Comparison of ENCODE assay signal across 11 cellular contexts in the genomic region with DNA sequence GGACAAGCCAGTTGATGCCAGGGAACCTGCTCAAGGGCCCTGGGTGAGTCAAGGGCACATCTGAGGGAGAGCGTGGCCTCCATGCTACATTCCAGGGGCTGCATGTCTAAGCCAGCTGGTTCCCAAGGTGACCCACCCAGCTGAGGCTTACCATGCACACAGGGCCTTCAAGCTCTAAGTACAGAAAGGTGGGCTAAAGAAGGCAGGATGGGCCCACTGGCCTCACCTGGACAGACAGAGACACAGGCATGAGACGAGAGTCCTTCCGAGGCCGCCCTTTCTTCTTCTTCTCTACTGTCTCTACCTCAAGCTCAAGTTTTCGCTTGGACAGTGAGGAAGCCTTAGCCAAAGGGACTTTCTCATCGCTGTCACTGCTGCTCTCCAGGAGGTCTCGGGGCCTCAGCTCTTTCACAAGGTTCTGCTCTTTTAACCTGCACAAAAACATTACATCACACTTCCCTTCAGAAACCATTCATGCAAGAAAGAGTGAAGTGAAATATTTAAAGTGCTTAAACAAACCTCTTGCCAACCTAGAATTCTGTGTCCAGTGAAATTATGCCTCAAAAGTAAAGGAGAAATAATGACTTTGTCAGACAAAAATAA.
A peak's percentile ranks its signal among the peaks of the same experiment; 100 is the strongest.
DNase-seq lines count a peak whose midpoint lies in the region; ATAC-seq, FAIRE-seq and TF ChIP-seq lines count a peak whose summit lies in the region.
"Had no signal": no experiment of that assay in that cellular context is flagged by ENCODE, and none has a peak within 500 bp of the region (broad histone marks: within the 10 kb centered on the region; RNA-seq: fewer than 3 reads in every experiment).

No MANE protein-coding gene starts in this region.

- H3K9ac ChIP-seq in K562 (ENCODE audit: insufficient read depth in 1 of 2, low read depth in 2 of 2, low read length in 2 of 2): peak overlapping the region in 1 of 2 experiments; percentile 21; a peak in 2 of 4 replicates

- H2AFZ ChIP-seq in K562 (ENCODE audit: low read depth, low read length): no peak overlapping the region

- intact Hi-C loops in K562 (cut with micrococcal nuclease): no loop called here
- intact Hi-C loops in body of pancreas (cut with DNase I): no loop called here
- intact Hi-C loops in left colon (cut with DNase I, micrococcal nuclease): no loop called here

- H3K79me2 ChIP-seq in K562 (ENCODE audit: control insufficient read depth, insufficient read depth, low read length): no peaks in the 10 kb centered on the region

- WGBS in K562 (ENCODE audit: insufficient coverage, low coverage, missing lambda C conversion rate): 90% methylated on average over 7 of the region's 7 CpGs
- WGBS in body of pancreas, 2 donors: 92 to 97% methylated on average over 7 of the region's 7 CpGs

- H3K9me1 ChIP-seq in K562 (ENCODE audit: control insufficient read depth, insufficient read depth, low read length): peaks cover 3% of the 10 kb centered on the region

- in situ Hi-C loops in Caki2 (cut with HindIII; ENCODE audit: low pct_unique_long_range_greater_than_20kb, low sequenced_read_pairs): no loop called here
- in situ Hi-C loops in K562 (cut with MboI): no loop called here

- no peak for TF ChIP-seq EP300 in K562 (IDR thresholded peaks at IDR 0.05; ENCODE audit: low read length)

- BruUV-seq in K562 (replicated peaks; lab: Mats Ljungman, UMichigan): no TSS peak

- H3K27me3 ChIP-seq in K562 (ENCODE audit: control insufficient read depth in 2 of 2, insufficient read depth in 2 of 2, low read length in 2 of 2) (no peaks in the 10 kb centered on the region), body of pancreas (no peaks in the 10 kb centered on the region)
- H3K27me3 ChIP-seq: stomach had no signal

- no peak overlapping the region for H3K4me2 ChIP-seq in K562 (ENCODE audit: insufficient read depth, low read length)

- TF ChIP-seq RAD21 in K562 (CRISPR knock-in tag; conservative IDR thresholded peaks at IDR 0.05 in 1 of 2, IDR thresholded peaks at IDR 0.05 in 1 of 2): no peak

- H3K27ac ChIP-seq in K562 (ENCODE audit: extremely low read depth, low read depth, low read length) (no peak overlapping the region), body of pancreas (no peak overlapping the region)
- H3K27ac ChIP-seq: stomach had no signal

- POLR2A ChIA-PET in K562 (lab: Yijun Ruan, JAX): interaction anchor here (0.7 to 1.9 kb wide), 6 partner anchors 13 to 267 kb away, joined by 3 to 8 read pairs (median 3); partner anchors contain the start of gene CDC45

- H3K4me3 ChIP-seq in K562: no peak overlapping the region
- no peak overlapping the region for H3K4me3 ChIP-seq in body of pancreas
- H3K4me3 ChIP-seq: stomach had no signal

- TF ChIP-seq POLR2A in K562 (conservative IDR thresholded peaks at IDR 0.05): no peak
- no peak for TF ChIP-seq POLR2A in body of pancreas (IDR thresholded peaks at IDR 0.05)

- H3K4me1 ChIP-seq in K562 (replicated peaks in 1 of 2; ENCODE audit: control insufficient read depth in 2 of 2, insufficient read depth in 2 of 2, low read length in 2 of 2) (no peaks in the 10 kb centered on the region), body of pancreas (no peaks in the 10 kb centered on the region)

- 0 out of 2 replicates have a peak, but pooled peaks cover 14% of the 10 kb centered on the region for H4K20me1 ChIP-seq in K562 (replicated peaks; ENCODE audit: control insufficient read depth, insufficient read depth, low read length)

- ATAC-seq in GM19455 (IDR thresholded peaks at IDR 0.05; ENCODE audit: unreplicated experiment) (peak; percentile 77), HG03196 (IDR thresholded peaks at IDR 0.05; ENCODE audit: unreplicated experiment) (peak; percentile 76), K562 (no peak), body of pancreas (no peak), left colon (no peak)

- H3K9me3 ChIP-seq in K562 (replicated peaks; ENCODE audit: control insufficient read depth, insufficient read depth, low read depth, low read length): no peaks in the 10 kb centered on the region
- H3K9me3 ChIP-seq in body of pancreas: no peaks in the 10 kb centered on the region
- H3K9me3 ChIP-seq: stomach had no signal

- no peak for FAIRE-seq in K562 (lab: Jason Lieb, UNC)

- CTCF ChIA-PET in K562 (lab: Yijun Ruan, JAX; ENCODE audit: low intra/inter-chr PET ratio): no interaction called here

- DNase-seq in Caki2 (ENCODE audit: low read depth) (peak; percentile 78), K562 (ENCODE audit: extremely low read depth in 1 of 4, low spot score in 3 of 4) (no peak), body of pancreas (no peak), left colon (no peak), NCI-H1417 (lab: John Stamatoyannopoulos, UW) (no peak), epidermal melanocyte (ENCODE audit: insufficient read length, low spot score) (no peak)
- DNase-seq: HFFc6, SHP77 treated with DMSO at 0.1 percent for 48 hours, stomach had no signal

- H3K36me3 ChIP-seq in K562 (ENCODE audit: control insufficient read depth, insufficient read depth, low read length) (peaks cover 95% of the 10 kb centered on the region), body of pancreas (replicated peaks in 1 of 2; ENCODE audit: insufficient read depth in 1 of 2, low read depth in 2 of 2) (peaks cover 4 to 21% of the 10 kb centered on the region in 2 donors)

- TF ChIP-seq CTCF in K562 (IDR thresholded peaks at IDR 0.05 in 2 of 3, conservative IDR thresholded peaks at IDR 0.05 in 1 of 3; ENCODE audit: insufficient read depth in 2 of 3, low read depth in 1 of 3, low read length in 3 of 3) (no peak), body of pancreas (IDR thresholded peaks at IDR 0.05) (no peak)

TF ChIP-seq in K562, 482 proteins besides CTCF, POLR2A, EP300 and RAD21 (continues in another document):
- TF ChIP-seq, protein P1, sequence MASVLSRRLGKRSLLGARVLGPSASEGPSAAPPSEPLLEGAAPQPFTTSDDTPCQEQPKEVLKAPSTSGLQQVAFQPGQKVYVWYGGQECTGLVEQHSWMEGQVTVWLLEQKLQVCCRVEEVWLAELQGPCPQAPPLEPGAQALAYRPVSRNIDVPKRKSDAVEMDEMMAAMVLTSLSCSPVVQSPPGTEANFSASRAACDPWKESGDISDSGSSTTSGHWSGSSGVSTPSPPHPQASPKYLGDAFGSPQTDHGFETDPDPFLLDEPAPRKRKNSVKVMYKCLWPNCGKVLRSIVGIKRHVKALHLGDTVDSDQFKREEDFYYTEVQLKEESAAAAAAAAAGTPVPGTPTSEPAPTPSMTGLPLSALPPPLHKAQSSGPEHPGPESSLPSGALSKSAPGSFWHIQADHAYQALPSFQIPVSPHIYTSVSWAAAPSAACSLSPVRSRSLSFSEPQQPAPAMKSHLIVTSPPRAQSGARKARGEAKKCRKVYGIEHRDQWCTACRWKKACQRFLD (CRISPR knock-in tag; IDR thresholded peaks at IDR 0.05): no peak
- TF ChIP-seq PURB (CRISPR knock-in tag; IDR thresholded peaks at IDR 0.05; ENCODE audit: low read depth): 0 out of 2 replicates have a peak, but pooled peaks have one; percentile 62
- TF ChIP-seq ZNF165 (CRISPR knock-in tag; IDR thresholded peaks at IDR 0.05; ENCODE audit: borderline replicate concordance): 0 out of 2 replicates have a peak, but pooled peaks have one; percentile 54
- TF ChIP-seq, protein P2, sequence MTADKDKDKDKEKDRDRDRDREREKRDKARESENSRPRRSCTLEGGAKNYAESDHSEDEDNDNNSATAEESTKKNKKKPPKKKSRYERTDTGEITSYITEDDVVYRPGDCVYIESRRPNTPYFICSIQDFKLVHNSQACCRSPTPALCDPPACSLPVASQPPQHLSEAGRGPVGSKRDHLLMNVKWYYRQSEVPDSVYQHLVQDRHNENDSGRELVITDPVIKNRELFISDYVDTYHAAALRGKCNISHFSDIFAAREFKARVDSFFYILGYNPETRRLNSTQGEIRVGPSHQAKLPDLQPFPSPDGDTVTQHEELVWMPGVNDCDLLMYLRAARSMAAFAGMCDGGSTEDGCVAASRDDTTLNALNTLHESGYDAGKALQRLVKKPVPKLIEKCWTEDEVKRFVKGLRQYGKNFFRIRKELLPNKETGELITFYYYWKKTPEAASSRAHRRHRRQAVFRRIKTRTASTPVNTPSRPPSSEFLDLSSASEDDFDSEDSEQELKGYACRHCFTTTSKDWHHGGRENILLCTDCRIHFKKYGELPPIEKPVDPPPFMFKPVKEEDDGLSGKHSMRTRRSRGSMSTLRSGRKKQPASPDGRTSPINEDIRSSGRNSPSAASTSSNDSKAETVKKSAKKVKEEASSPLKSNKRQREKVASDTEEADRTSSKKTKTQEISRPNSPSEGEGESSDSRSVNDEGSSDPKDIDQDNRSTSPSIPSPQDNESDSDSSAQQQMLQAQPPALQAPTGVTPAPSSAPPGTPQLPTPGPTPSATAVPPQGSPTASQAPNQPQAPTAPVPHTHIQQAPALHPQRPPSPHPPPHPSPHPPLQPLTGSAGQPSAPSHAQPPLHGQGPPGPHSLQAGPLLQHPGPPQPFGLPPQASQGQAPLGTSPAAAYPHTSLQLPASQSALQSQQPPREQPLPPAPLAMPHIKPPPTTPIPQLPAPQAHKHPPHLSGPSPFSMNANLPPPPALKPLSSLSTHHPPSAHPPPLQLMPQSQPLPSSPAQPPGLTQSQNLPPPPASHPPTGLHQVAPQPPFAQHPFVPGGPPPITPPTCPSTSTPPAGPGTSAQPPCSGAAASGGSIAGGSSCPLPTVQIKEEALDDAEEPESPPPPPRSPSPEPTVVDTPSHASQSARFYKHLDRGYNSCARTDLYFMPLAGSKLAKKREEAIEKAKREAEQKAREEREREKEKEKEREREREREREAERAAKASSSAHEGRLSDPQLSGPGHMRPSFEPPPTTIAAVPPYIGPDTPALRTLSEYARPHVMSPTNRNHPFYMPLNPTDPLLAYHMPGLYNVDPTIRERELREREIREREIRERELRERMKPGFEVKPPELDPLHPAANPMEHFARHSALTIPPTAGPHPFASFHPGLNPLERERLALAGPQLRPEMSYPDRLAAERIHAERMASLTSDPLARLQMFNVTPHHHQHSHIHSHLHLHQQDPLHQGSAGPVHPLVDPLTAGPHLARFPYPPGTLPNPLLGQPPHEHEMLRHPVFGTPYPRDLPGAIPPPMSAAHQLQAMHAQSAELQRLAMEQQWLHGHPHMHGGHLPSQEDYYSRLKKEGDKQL (CRISPR knock-in tag; IDR thresholded peaks at IDR 0.05; ENCODE audit: borderline replicate concordance): 0 out of 2 replicates have a peak, but pooled peaks have one; percentile 76
- TF ChIP-seq USF1 (CRISPR knock-in tag; IDR thresholded peaks at IDR 0.05): peak; percentile 38; the same call in 1 of the 2 replicates
- TF ChIP-seq ZNF408 (CRISPR knock-in tag; IDR thresholded peaks at IDR 0.05; ENCODE audit: low read depth): 0 out of 2 replicates have a peak, but pooled peaks have one; percentile 62

Comparison
In these comparisons a context has a peak if more than half of its experiments do, and no peak if none do; other contexts are left out.
1. ATAC-seq: peak in GM19455 (single experiment) and HG03196 (single experiment); none in K562 (single experiment), body of pancreas (single experiment) and left colon (single experiment).